ENCODE assay signal across 8 cellular contexts in the genomic region with DNA sequence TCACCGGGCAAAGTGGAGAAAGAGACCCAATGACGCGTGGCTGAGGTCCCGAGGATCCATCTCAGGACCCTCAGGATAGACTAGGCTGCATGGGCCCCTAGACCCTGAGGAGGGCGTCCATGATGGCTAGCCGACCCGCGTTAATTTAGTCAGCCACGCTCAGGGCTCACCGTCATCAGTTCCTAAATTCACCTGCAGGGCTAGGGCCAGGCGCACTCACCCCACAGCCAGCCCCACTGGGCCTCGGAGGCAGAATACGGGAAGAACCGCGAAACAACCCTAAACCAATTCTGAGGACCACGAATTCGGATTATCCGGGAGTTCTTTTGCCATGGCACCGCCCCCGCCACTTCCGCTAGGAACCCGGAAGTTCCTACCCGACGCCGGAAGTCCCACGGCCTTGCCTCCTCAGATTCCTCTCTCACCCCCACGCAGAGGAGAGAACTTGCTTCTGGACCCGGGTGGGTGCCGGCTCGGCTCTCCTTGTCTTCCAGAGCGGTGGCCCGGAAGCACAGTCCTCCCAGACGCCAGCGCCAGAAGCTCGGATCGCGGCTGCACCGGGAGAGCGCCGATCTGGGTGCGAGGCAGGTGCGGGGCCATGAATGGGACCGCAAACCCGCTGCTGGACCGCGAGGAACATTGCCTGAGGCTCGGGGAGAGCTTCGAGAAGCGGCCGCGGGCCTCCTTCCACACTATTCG. TPM values are rescaled to one million over a fixed set of nuclear protein-coding genes. Genes with fewer than 3 reads are reported as not detected.
DNase-seq lines count a peak whose midpoint lies in the region; ATAC-seq and TF ChIP-seq lines count a peak whose summit lies in the region.

A gene (plus strand): TSS at position 417 of the 699 bp plus-strand sequence. CDS start 182 bp downstream, at position 599.
A gene with protein sequence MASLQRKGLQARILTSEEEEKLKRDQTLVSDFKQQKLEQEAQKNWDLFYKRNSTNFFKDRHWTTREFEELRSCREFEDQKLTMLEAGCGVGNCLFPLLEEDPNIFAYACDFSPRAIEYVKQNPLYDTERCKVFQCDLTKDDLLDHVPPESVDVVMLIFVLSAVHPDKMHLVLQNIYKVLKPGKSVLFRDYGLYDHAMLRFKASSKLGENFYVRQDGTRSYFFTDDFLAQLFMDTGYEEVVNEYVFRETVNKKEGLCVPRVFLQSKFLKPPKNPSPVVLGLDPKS (minus strand): TSS at position 363 of the 699 bp plus-strand sequence. CDS start 1,033 bp downstream, outside the sequence.

- no peaks in the 10 kb centered on the region for H3K36me3 ChIP-seq in breast epithelium

- no peaks in the 10 kb centered on the region for H3K4me1 ChIP-seq in breast epithelium

- intact Hi-C loops in breast epithelium (cut with DNase I; ENCODE audit: low total_unique reads), result no loop called here

- peak within 1 kb of the TSS; percentile 97 to 99 (median 97) for H3K4me3 ChIP-seq in breast epithelium

- H3K27ac ChIP-seq in VCaP (peak within 1 kb of the TSS; percentile 84), breast epithelium (peak within 1 kb of the TSS; percentile 83 to 90)

- H3K27me3 ChIP-seq in breast epithelium, result no peaks in the 10 kb centered on the region

- TF ChIP-seq POLR2A in breast epithelium (IDR thresholded peaks at IDR 0.05), result no peak

- no peaks in the 10 kb centered on the region for H3K9me3 ChIP-seq in breast epithelium

- ATAC-seq in HG03039 (IDR thresholded peaks at IDR 0.05; ENCODE audit: unreplicated experiment), result peak; percentile 86

- TF ChIP-seq CTCF in VCaP (conservative IDR thresholded peaks at IDR 0.05) (no peak; the same call in 1 of the 2 replicates), breast epithelium (IDR thresholded peaks at IDR 0.05) (no peak)

- DNase-seq in NCI-H1417 (lab: John Stamatoyannopoulos, UW) (peak; percentile 65 to 81 (median 72)), NCI-H1417 treated with DMSO at 0.1 percent for 48 hours (lab: John Stamatoyannopoulos, UW) (no peak), NCI-H2171 treated with DMSO at 0.1 percent for 48 hours (lab: John Stamatoyannopoulos, UW) (peak; percentile 68), breast epithelium (ENCODE audit: low spot score in 2 of 2) (peak; percentile 62 to 72), iPS-NIHi7 (ENCODE audit: extremely low spot score) (peak; percentile 91), smooth muscle cell of the brain vasculature (ENCODE audit: low read depth, low spot score) (peak; percentile 41)

RNA-seq across cellular contexts. Expression of the first gene that starts in this region (rescaled TPM):
- total RNA-seq in breast epithelium, result 10 to 100 TPM; 18.7 to 21.5 (median 21.0) TPM

RNA-seq across cellular contexts. Expression of the second gene that starts in this region (rescaled TPM):
- total RNA-seq in breast epithelium, result 10 to 100 TPM in 2 of 3 donors, 1 to 10 TPM in 1; 9.1 to 23.6 (median 21.8) TPM
